ENCODE assay signal across 8 cellular contexts in the genomic region with DNA sequence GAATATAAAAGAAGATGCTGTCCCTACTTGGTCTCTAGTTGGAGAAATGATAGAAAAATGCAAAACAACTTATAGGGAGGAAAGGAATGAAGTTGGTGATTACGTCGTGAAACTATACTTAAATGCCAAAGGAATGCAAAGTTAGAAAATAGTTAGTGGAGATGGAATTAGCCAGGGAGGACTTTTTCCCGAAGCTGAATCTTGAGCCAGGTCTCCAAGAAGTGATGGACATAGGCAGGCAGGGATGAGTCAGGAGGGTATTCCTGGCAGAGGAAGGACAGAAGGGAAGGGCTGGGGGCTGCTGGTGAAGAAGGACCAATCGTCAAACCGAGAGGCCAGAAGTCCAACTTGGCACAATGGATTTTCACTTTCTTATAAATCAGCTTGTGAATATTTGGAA. TPM values are rescaled to one million over a fixed set of nuclear protein-coding genes. Genes with fewer than 3 reads are reported as not detected.
DNase-seq lines count a peak whose midpoint lies in the region; ATAC-seq and TF ChIP-seq lines count a peak whose summit lies in the region.

No MANE protein-coding gene starts in this region.

- H3K4me3 ChIP-seq in SJCRH30 = peak overlapping the region; percentile 83
- H3K4me3 ChIP-seq in fibroblast of pulmonary artery (replicated peaks; ENCODE audit: low read depth, low read length) = peak overlapping the region; percentile 83

- H3K4me1 ChIP-seq in ES-I3 (ENCODE audit: insufficient read depth, low read length) = peaks cover 14% of the 10 kb centered on the region
- no peaks in the 10 kb centered on the region for H3K4me1 ChIP-seq in SJCRH30

- DNase-seq in SJCRH30 (peak; percentile 10 to 13), fibroblast of pulmonary artery (ENCODE audit: low read depth) (peak; percentile 40), renal cortical epithelial cell (ENCODE audit: low read depth) (peak; percentile 45), NCI-H146 treated with DMSO at 0.1 percent for 48 hours (lab: John Stamatoyannopoulos, UW; ENCODE audit: unreplicated experiment) (no peak), NCI-H1092 (lab: John Stamatoyannopoulos, UW) (no peak)
- DNase-seq in effector CD4-positive, alpha-beta T cell = no peak

- no peaks in the 10 kb centered on the region for H3K9me3 ChIP-seq in ES-I3 (ENCODE audit: control insufficient read depth, insufficient read depth, low read length)
- H3K9me3 ChIP-seq in SJCRH30 (replicated peaks) = no peaks in the 10 kb centered on the region

- H3K9ac ChIP-seq in ES-I3 (ENCODE audit: low read depth, low read length) = peak overlapping the region; percentile 90; the same call in 1 of the 2 replicates

- no peak for ATAC-seq in HG02870 (IDR thresholded peaks at IDR 0.05; ENCODE audit: unreplicated experiment)

- H3K27me3 ChIP-seq in SJCRH30 = no peaks in the 10 kb centered on the region

- H3K36me3 ChIP-seq in ES-I3 (ENCODE audit: insufficient read depth, low read length) = no peaks in the 10 kb centered on the region
- H3K36me3 ChIP-seq in SJCRH30 = no peaks in the 10 kb centered on the region

- no peak overlapping the region for H3K27ac ChIP-seq in SJCRH30

- TF ChIP-seq CTCF in fibroblast of pulmonary artery (IDR thresholded peaks at IDR 0.05; ENCODE audit: low read length, missing control alignments) = no peak

RNA-seq across cellular contexts. Expression of a gene that starts 1.8 kb away (rescaled TPM):
- total RNA-seq in SJCRH30 (2014; rRNA removed; shearing (Covaris generic)) = 12.5 and 14.0 TPM in 2 replicates
- 18.9 and 31.3 TPM in 2 replicates for total RNA-seq in renal cortical epithelial cell

RNA-seq across cellular contexts. Expression of a gene that starts 56.3 kb away (rescaled TPM):
- 23.8 and 31.4 TPM in 2 replicates for total RNA-seq in SJCRH30 (2014; rRNA removed; shearing (Covaris generic))
- 24.0 and 37.5 TPM in 2 replicates for total RNA-seq in renal cortical epithelial cell

RNA-seq across cellular contexts. Expression of a gene that starts 56.3 kb away (rescaled TPM):
- total RNA-seq in SJCRH30 (2014; rRNA removed; shearing (Covaris generic)) = 38.2 and 42.3 TPM in 2 replicates
- total RNA-seq in renal cortical epithelial cell = 67.7 and 103 TPM in 2 replicates

Comparison
In these comparisons a context has a peak if more than half of its experiments do, and no peak if none do; other contexts are left out.
1. DNase-seq: peak in SJCRH30 (2 of 2), fibroblast of pulmonary artery (single experiment) and renal cortical epithelial cell (single experiment); none in NCI-H146 treated with DMSO at 0.1 percent for 48 hours (single experiment), NCI-H1092 (single experiment) and effector CD4-positive, alpha-beta T cell (single experiment).